11 cellular contexts compared by ENCODE assay signal in the genomic region with DNA sequence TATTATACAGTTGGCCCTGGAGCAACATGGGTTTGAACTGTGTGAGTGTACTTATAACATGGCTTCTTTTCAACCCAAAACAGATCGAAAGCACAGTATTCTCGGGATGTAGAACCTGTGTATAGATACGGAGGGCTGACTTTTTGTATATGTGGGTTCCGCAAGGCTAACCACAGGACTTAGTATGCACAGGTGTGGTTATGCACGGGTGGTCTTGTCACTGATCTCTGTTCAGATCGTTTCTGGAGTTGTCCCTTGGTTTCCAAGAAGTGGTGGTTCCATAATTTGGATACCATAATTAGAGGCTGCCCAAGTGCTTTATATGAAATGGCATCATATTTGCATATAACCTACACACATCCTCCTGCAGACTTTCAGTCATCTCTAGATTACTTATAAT. TPM values are rescaled to one million over a fixed set of nuclear protein-coding genes. Genes with fewer than 3 reads are reported as not detected.
DNase-seq lines count a peak whose midpoint lies in the region; ATAC-seq lines count a peak whose summit lies in the region.
"Had no signal": no experiment of that assay in that cellular context is flagged by ENCODE, and none has a peak within 500 bp of the region (broad histone marks: within the 10 kb centered on the region; RNA-seq: fewer than 3 reads in every experiment).

No MANE protein-coding gene starts in this region.

- WGBS in aorta, 2 donors: 90 to 92% methylated on average over 6 of the region's 6 CpGs

- H3K27me3 ChIP-seq in aorta (ENCODE audit: control insufficient read depth in 1 of 2, insufficient read depth in 2 of 2, low read length in 1 of 2): no peaks in the 10 kb centered on the region
- H3K27me3 ChIP-seq: adrenal gland had no signal

- peaks cover 0 to 3% of the 10 kb centered on the region in 2 donors for H3K36me3 ChIP-seq in aorta (ENCODE audit: control insufficient read depth in 1 of 2, insufficient read depth in 2 of 2, low read length in 1 of 2)

- peaks cover 44% of the 10 kb centered on the region for H3K4me1 Mint-ChIP-seq in memory B cell

- H3K27me3 Mint-ChIP-seq in memory B cell: peaks cover 13% of the 10 kb centered on the region
- H3K27me3 Mint-ChIP-seq: T-helper 17 cell had no signal

- H3K9me3 ChIP-seq in aorta (ENCODE audit: control insufficient read depth, low read length): no peaks in the 10 kb centered on the region
- H3K9me3 ChIP-seq: adrenal gland had no signal

- no peak overlapping the region for H3K4me3 ChIP-seq in aorta (ENCODE audit: low read length in 2 of 2)
- H3K4me3 ChIP-seq: adrenal gland had no signal

- peak overlapping the region; percentile 40 for H3K27ac Mint-ChIP-seq in memory B cell
- H3K27ac Mint-ChIP-seq: T-helper 17 cell had no signal

- peak; percentile 24 to 29 for ATAC-seq in activated CD4-positive, CD25-positive, alpha-beta regulatory T cell treated with anti-CD3 and anti-CD28 coated beads, Interleukin-2, amount 50 U/mL, for 24 hours
- ATAC-seq in GM21619 (IDR thresholded peaks at IDR 0.05; ENCODE audit: unreplicated experiment): peak; percentile 41
- ATAC-seq in HG03432 (IDR thresholded peaks at IDR 0.05; ENCODE audit: unreplicated experiment): peak; percentile 35
- ATAC-seq in memory B cell (ENCODE audit: low read depth): peak; percentile 3
- no peak for ATAC-seq in HG02571 (IDR thresholded peaks at IDR 0.05; ENCODE audit: unreplicated experiment)
- no peak for ATAC-seq in aorta (ENCODE audit: low FRiP score)
- ATAC-seq: T-helper 17 cell had no signal

- H3K27ac ChIP-seq in aorta (ENCODE audit: low read depth in 1 of 2, low read length in 2 of 2): no peak overlapping the region
- H3K27ac ChIP-seq: adrenal gland had no signal

- H3K36me3 Mint-ChIP-seq in memory B cell: peaks cover 29% of the 10 kb centered on the region

- peaks cover 3% of the 10 kb centered on the region for H3K9me3 Mint-ChIP-seq in memory B cell

- DNase-seq in activated CD4-positive, CD25-positive, alpha-beta regulatory T cell (lab: John Stamatoyannopoulos, UW): no peak
- DNase-seq in memory B cell (ENCODE audit: low spot score in 2 of 2) (no peak), aorta (no peak)
- no peak for DNase-seq in stimulated activated CD4-positive, alpha-beta T cell treated with anti-CD3 and anti-CD28 coated beads, Interleukin-15, amount 100 ng/mL, for 24 hours
- DNase-seq: adrenal gland, posterior cingulate gyrus, T-helper 17 cell had no signal

- peak overlapping the region; percentile 57 for H3K4me3 Mint-ChIP-seq in memory B cell
- H3K4me3 Mint-ChIP-seq: T-helper 17 cell had no signal

- no peaks in the 10 kb centered on the region for H3K4me1 ChIP-seq in aorta (ENCODE audit: control insufficient read depth in 1 of 2, insufficient read depth in 2 of 2, low read length in 2 of 2)

- intact Hi-C loops in aorta (cut with DNase I): no loop called here

RNA-seq across cellular contexts. Expression of gene BHLHA15, which starts 10.9 kb away (rescaled TPM):
- not detected for total RNA-seq in aorta
- under 1 TPM in 1 of 2 donors, not detected in 1; 0.36 TPM for polyA plus RNA-seq in aorta
- total RNA-seq: T-helper 17 cell had no signal

RNA-seq across cellular contexts. Expression of gene TECPR1, which starts 51.7 kb away (rescaled TPM):
- total RNA-seq in aorta: 10 to 100 TPM; 33.8 to 48.0 TPM
- 10 to 100 TPM; 16.0 to 24.7 TPM for polyA plus RNA-seq in aorta

Comparison
In these comparisons a context has a peak if more than half of its experiments do, and no peak if none do; other contexts are left out.
1. ATAC-seq: peak in activated CD4-positive, CD25-positive, alpha-beta regulatory T cell treated with anti-CD3 and anti-CD28 coated beads, Interleukin-2, amount 50 U/mL, for 24 hours (2 of 2), GM21619 (single experiment), HG03432 (single experiment) and memory B cell (single experiment); none in HG02571 (single experiment) and aorta (single experiment).